ENCODE assay signal across 1 cellular context in genomic region chr1:182340233-182341058, GRCh38.
A peak's percentile ranks its signal among the peaks of the same experiment; 100 is the strongest.
TF ChIP-seq lines count a peak whose summit lies in the region.

No MANE protein-coding gene starts in this region.

TF ChIP-seq in K562, 482 proteins besides CTCF, POLR2A, EP300 and RAD21 (continued from another document):
- TF ChIP-seq HMBOX1 (IDR thresholded peaks at IDR 0.05) (peak; percentile 15; the same call in 1 of the 2 replicates), ZNF282 (CRISPR knock-in tag; IDR thresholded peaks at IDR 0.05) (no peak), HINFP (tag; conservative IDR thresholded peaks at IDR 0.05; ENCODE audit: low read depth) (no peak), ZBTB12 (CRISPR knock-in tag; IDR thresholded peaks at IDR 0.05) (no peak), ZNF609 (CRISPR knock-in tag; IDR thresholded peaks at IDR 0.05; ENCODE audit: borderline replicate concordance) (no peak), HDAC1 (IDR thresholded peaks at IDR 0.05) (0 out of 4 replicates have a peak, but pooled peaks of 1 of the 2 experiments have one; percentile 22), NCOA4 (IDR thresholded peaks at IDR 0.05; ENCODE audit: partially characterized antibody) (no peak), ZNF318 (IDR thresholded peaks at IDR 0.05; ENCODE audit: borderline replicate concordance in 1 of 2, low read depth in 1 of 2) (no peak), SLC30A9 (CRISPR knock-in tag; IDR thresholded peaks at IDR 0.05) (no peak), BCL6 (CRISPR knock-in tag; IDR thresholded peaks at IDR 0.05) (no peak), BRCA1 (IDR thresholded peaks at IDR 0.05) (no peak), BRCA1 (CRISPR knock-in tag; IDR thresholded peaks at IDR 0.05) (no peak), ZNF253 (CRISPR knock-in tag; conservative IDR thresholded peaks at IDR 0.05) (no peak), RB1 (IDR thresholded peaks at IDR 0.05; ENCODE audit: low read depth) (no peak), MAZ (CRISPR knock-in tag; conservative IDR thresholded peaks at IDR 0.05 in 1 of 2, IDR thresholded peaks at IDR 0.05 in 1 of 2) (peak in 1 of 2 experiments; percentile 41; a peak in 1 of 4 replicates), ELF4 (CRISPR knock-in tag; IDR thresholded peaks at IDR 0.05) (0 out of 2 replicates have a peak, but pooled peaks have one; percentile 24), NR1H2 (CRISPR knock-in tag; IDR thresholded peaks at IDR 0.05) (no peak), TBP (optimal IDR thresholded peaks at IDR 0.05; ENCODE audit: low read depth, low read length) (peak; percentile 21), HSF4 (CRISPR knock-in tag; IDR thresholded peaks at IDR 0.05; ENCODE audit: borderline replicate concordance) (no peak), L3MBTL2 (IDR thresholded peaks at IDR 0.05) (no peak), ZNF444 (CRISPR knock-in tag; IDR thresholded peaks at IDR 0.05) (no peak), WHSC1 (IDR thresholded peaks at IDR 0.05; ENCODE audit: low read length) (peak; percentile 86), NONO (IDR thresholded peaks at IDR 0.05; ENCODE audit: low read depth in 2 of 2, low read length in 1 of 2) (no peak), GATA2 (CRISPR knock-in tag; IDR thresholded peaks at IDR 0.05) (no peak), ZNF133 (CRISPR knock-in tag; IDR thresholded peaks at IDR 0.05) (no peak), CTBP1 (IDR thresholded peaks at IDR 0.05; ENCODE audit: borderline replicate concordance) (no peak), MIER1 (IDR thresholded peaks at IDR 0.05; ENCODE audit: low read depth) (no peak)
- TF ChIP-seq, protein P1, sequence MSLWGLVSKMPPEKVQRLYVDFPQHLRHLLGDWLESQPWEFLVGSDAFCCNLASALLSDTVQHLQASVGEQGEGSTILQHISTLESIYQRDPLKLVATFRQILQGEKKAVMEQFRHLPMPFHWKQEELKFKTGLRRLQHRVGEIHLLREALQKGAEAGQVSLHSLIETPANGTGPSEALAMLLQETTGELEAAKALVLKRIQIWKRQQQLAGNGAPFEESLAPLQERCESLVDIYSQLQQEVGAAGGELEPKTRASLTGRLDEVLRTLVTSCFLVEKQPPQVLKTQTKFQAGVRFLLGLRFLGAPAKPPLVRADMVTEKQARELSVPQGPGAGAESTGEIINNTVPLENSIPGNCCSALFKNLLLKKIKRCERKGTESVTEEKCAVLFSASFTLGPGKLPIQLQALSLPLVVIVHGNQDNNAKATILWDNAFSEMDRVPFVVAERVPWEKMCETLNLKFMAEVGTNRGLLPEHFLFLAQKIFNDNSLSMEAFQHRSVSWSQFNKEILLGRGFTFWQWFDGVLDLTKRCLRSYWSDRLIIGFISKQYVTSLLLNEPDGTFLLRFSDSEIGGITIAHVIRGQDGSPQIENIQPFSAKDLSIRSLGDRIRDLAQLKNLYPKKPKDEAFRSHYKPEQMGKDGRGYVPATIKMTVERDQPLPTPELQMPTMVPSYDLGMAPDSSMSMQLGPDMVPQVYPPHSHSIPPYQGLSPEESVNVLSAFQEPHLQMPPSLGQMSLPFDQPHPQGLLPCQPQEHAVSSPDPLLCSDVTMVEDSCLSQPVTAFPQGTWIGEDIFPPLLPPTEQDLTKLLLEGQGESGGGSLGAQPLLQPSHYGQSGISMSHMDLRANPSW (CRISPR knock-in tag; IDR thresholded peaks at IDR 0.05) = no peak
